ENCODE assay signal across 8 cellular contexts in the genomic region with DNA sequence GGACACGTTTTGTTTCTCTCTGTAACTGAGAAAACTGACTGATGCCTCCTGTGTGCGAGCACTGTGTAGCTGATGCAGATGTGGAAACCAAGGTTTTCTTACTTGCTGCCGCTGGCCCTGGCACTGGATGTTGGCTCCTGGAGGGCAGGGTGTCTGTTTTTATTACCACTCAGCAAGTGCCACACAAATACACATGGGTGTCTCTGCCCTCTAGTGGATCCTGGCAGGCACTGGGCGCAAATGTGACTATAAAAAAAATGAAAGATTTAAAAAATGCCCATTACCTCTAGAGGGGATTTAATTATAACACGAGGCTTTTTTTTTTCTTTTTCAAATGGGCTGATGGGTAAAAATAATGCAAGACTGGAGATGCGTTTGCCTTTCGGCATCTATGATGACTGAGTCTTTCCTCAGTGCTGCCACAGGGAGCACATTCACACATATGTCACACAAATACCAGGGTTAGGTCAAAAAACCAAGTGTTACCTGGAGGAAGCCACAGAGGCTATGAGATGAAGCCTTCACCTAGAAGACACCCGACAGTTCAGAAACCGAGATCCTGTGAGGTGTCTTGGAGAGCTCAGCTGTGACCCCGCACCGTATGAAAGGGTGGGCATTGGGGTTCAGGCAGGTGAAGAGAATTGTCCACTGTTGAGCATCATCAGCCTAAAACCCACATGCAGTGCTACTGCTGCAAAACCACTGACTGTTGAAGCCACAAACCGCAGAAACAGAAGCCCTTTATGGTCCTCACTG. TPM values are rescaled to one million over a fixed set of nuclear protein-coding genes. Genes with fewer than 3 reads are reported as not detected.
DNase-seq lines count a peak whose midpoint lies in the region; TF ChIP-seq lines count a peak whose summit lies in the region.

No MANE protein-coding gene starts in this region.

- no peak overlapping the region for H3K27ac ChIP-seq in mesenchymal stem cell (ENCODE audit: low read length, poor library complexity, severe bottlenecking)
- no peak overlapping the region for H3K27ac ChIP-seq in uterus

- H2AFZ ChIP-seq in mesenchymal stem cell (ENCODE audit: low read depth, low read length): no peak overlapping the region

- no peak overlapping the region for H2BK15ac ChIP-seq in mesenchymal stem cell (ENCODE audit: low read depth, poor library complexity, severe bottlenecking)

- DNase-seq in NCI-H2107 treated with DMSO at 0.1 percent for 48 hours (lab: John Stamatoyannopoulos, UW; ENCODE audit: unreplicated experiment) (peak; percentile 24), NCI-H2107 (lab: John Stamatoyannopoulos, UW) (no peak), MV-4-11 (lab: John Stamatoyannopoulos, UW) (peak; percentile 57), T1000 (lab: John Stamatoyannopoulos, UW) (peak; percentile 38), chondrocyte (ENCODE audit: low spot score) (no peak), mesenchymal stem cell (peak; percentile 47), uterus (no peak), HuH-7.5 (ENCODE audit: low spot score) (no peak)

- no peak overlapping the region for H3K4me3 Mint-ChIP-seq in chondrocyte (ENCODE audit: unreplicated experiment)

- no peak overlapping the region for H3K27ac Mint-ChIP-seq in chondrocyte (ENCODE audit: unreplicated experiment)

- H3K36me3 Mint-ChIP-seq in chondrocyte (ENCODE audit: low read depth): no peaks in the 10 kb centered on the region

- peaks cover 11% of the 10 kb centered on the region for H3K4me1 Mint-ChIP-seq in chondrocyte (ENCODE audit: low read depth)

- no peak overlapping the region for H3K14ac ChIP-seq in mesenchymal stem cell (ENCODE audit: low read length in 2 of 2)

- no peak overlapping the region for H3K18ac ChIP-seq in mesenchymal stem cell (ENCODE audit: low read depth in 1 of 2, low read length in 2 of 2)

- H3K27me3 Mint-ChIP-seq in chondrocyte (ENCODE audit: low read depth): no peaks in the 10 kb centered on the region

- no peaks in the 10 kb centered on the region for H3K36me3 ChIP-seq in mesenchymal stem cell (ENCODE audit: control insufficient read depth in 1 of 2, insufficient read depth in 2 of 2, low read depth in 1 of 2, low read length in 2 of 2)
- H3K36me3 ChIP-seq in uterus: no peaks in the 10 kb centered on the region

- no peaks in the 10 kb centered on the region for H3K9me3 ChIP-seq in mesenchymal stem cell (ENCODE audit: control insufficient read depth, low read length)
- no peaks in the 10 kb centered on the region for H3K9me3 ChIP-seq in uterus

- no peak overlapping the region for H2BK120ac ChIP-seq in mesenchymal stem cell (ENCODE audit: low read depth, low read length)

- H3K9me3 Mint-ChIP-seq in chondrocyte (ENCODE audit: low read depth): peaks cover 6% of the 10 kb centered on the region

- H4K8ac ChIP-seq in mesenchymal stem cell (ENCODE audit: low read length): no peak overlapping the region

- H3K79me1 ChIP-seq in mesenchymal stem cell (replicated peaks; ENCODE audit: low read length, poor library complexity, severe bottlenecking): no peaks in the 10 kb centered on the region

- H2BK5ac ChIP-seq in mesenchymal stem cell (ENCODE audit: low read depth, low read length, poor library complexity, severe bottlenecking): no peak overlapping the region

- H3K27me3 ChIP-seq in mesenchymal stem cell (ENCODE audit: control insufficient read depth in 1 of 2, insufficient read depth in 1 of 2, low read length in 2 of 2): no peaks in the 10 kb centered on the region
- no peaks in the 10 kb centered on the region for H3K27me3 ChIP-seq in uterus

- no peak overlapping the region for H4K91ac ChIP-seq in mesenchymal stem cell (ENCODE audit: low read length)

- TF ChIP-seq POLR2A in uterus (IDR thresholded peaks at IDR 0.05): no peak

- H3K4me1 ChIP-seq in mesenchymal stem cell (ENCODE audit: control insufficient read depth, insufficient read depth, low read depth, low read length) (peaks cover 4% of the 10 kb centered on the region), uterus (no peaks in the 10 kb centered on the region)

- no peak overlapping the region for H2BK12ac ChIP-seq in mesenchymal stem cell (ENCODE audit: low read length in 2 of 2)

- H3K4ac ChIP-seq in mesenchymal stem cell (ENCODE audit: low read depth in 1 of 2, low read length in 2 of 2): no peak overlapping the region

- peak; percentile 84 for TF ChIP-seq CTCF in chondrocyte (IDR thresholded peaks at IDR 0.05)
- TF ChIP-seq CTCF in uterus (IDR thresholded peaks at IDR 0.05): peak; percentile 34 to 61 (median 41)

- 75% methylated on average over 9 of the region's 12 CpGs for WGBS in mesenchymal stem cell

- H3K4me3 ChIP-seq in mesenchymal stem cell (ENCODE audit: insufficient read depth in 1 of 2, low read depth in 1 of 2, low read length in 2 of 2) (no peak overlapping the region), uterus (no peak overlapping the region)

- H3K23ac ChIP-seq in mesenchymal stem cell (ENCODE audit: low read length in 2 of 2): no peak overlapping the region

- intact Hi-C loops in uterus (cut with DNase I; ENCODE audit: low total_unique reads): no loop called here

- no peak overlapping the region for H2AK5ac ChIP-seq in mesenchymal stem cell (ENCODE audit: low read length, severe bottlenecking)

- H3K9ac ChIP-seq in mesenchymal stem cell (ENCODE audit: low read length): no peak overlapping the region

- no peak overlapping the region for H3K4me2 ChIP-seq in mesenchymal stem cell (ENCODE audit: low read length, poor library complexity, severe bottlenecking)

RNA-seq across cellular contexts. Expression of a gene that starts 25.7 kb away (rescaled TPM):
- 22.0 to 25.0 TPM (median 23.5 TPM) in 3 replicates for total RNA-seq in chondrocyte
- 26.3 TPM for polyA plus RNA-seq in mesenchymal stem cell (2013, experiment 1 of 2)
- polyA plus RNA-seq in mesenchymal stem cell (2013, experiment 2 of 2): 26.1 TPM
- 10 to 100 TPM in 2 of 4 donors, 1 to 10 TPM in 2; 5.9 to 24.7 (median 15.2) TPM for total RNA-seq in uterus

RNA-seq across cellular contexts. Expression of a gene that starts 58.6 kb away (rescaled TPM):
- 44.4 to 48.7 TPM (median 46.2 TPM) in 3 replicates for total RNA-seq in chondrocyte
- polyA plus RNA-seq in mesenchymal stem cell (2013, experiment 1 of 2): 66.0 TPM
- polyA plus RNA-seq in mesenchymal stem cell (2013, experiment 2 of 2): 65.6 TPM
- 10 to 100 TPM; 15.0 to 74.1 (median 34.9) TPM for total RNA-seq in uterus

Comparison
In these comparisons a context has a peak if more than half of its experiments do, and no peak if none do; other contexts are left out.
1. DNase-seq: peak in NCI-H2107 treated with DMSO at 0.1 percent for 48 hours (single experiment), MV-4-11 (single experiment), T1000 (single experiment) and mesenchymal stem cell (single experiment); none in NCI-H2107 (single experiment), chondrocyte (single experiment), uterus (0 of 2) and HuH-7.5 (single experiment).